9 cellular contexts compared by ENCODE assay signal in the genomic region with DNA sequence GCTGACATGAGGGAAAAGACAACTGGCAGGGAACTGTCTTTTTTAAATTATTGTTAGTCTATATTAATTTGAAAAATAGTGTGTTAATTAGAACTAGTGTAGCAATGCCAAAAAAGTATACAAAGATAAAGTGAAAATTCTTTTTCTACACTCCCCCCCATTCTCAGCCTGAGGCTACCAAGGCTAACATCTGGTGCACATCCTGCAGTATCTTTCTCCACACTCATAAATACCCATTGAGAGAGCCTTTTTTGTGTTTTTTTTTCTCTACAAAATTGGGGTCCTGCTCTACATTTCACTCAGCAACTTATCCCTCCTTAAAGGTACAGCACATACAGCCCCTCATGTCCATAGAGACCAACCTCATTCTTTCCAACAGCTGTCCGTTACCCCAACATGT.
"Had no signal": no experiment of that assay in that cellular context is flagged by ENCODE, and none has a peak within 500 bp of the region (broad histone marks: within the 10 kb centered on the region; RNA-seq: fewer than 3 reads in every experiment).

No MANE protein-coding gene starts in this region.

- ATAC-seq: lower lobe of right lung had no signal

- H3K36me3 ChIP-seq: ascending aorta, lower lobe of right lung had no signal

- H3K9me3 ChIP-seq: ascending aorta had no signal

- H3K4me3 ChIP-seq: lower lobe of right lung, tibial nerve had no signal

- H3K27me3 ChIP-seq: ascending aorta, tibial nerve had no signal

- FAIRE-seq: bronchial epithelial cell had no signal

- DNase-seq: activated CD4-positive, alpha-beta T cell treated with anti-CD3 and anti-CD28 coated beads, Interleukin-2, amount 50 U/mL, for 1 hour; activated naive CD4-positive, alpha-beta T cell treated with anti-CD3 and anti-CD28 coated beads, Interleukin-2, amount 10 ng/mL, durations not matched to agents 7 days and 5 days; lower lobe of right lung; stimulated activated CD4-positive, alpha-beta T cell treated with anti-CD3 and anti-CD28 coated beads, Interleukin-12 subunit alpha, Interleukin-12 subunit beta, amount 100 ng/mL, for 4 hours; stimulated activated CD4-positive, alpha-beta T cell treated with anti-CD3 and anti-CD28 coated beads, Interleukin-2, amount 100 ng/mL, for 24 hours had no signal

- H3K27ac ChIP-seq: lower lobe of right lung had no signal

- H3K27ac Mint-ChIP-seq: T-helper 2 cell treated with Interferon-gamma antibody and Interleukin-4, amounts not matched to agents 5 μg/mL and 100 μg/mL, for 36 hours had no signal

- H3K4me3 Mint-ChIP-seq: activated naive CD4-positive, alpha-beta T cell treated with anti-CD3 and anti-CD28 coated beads, Interleukin-2, amount 10 ng/mL, durations not matched to agents 7 days and 5 days; T-helper 2 cell treated with Interferon-gamma antibody and Interleukin-4, amounts not matched to agents 5 μg/mL and 100 μg/mL, for 36 hours had no signal
